In genomic region chr9:80839821-80840670, GRCh38 we compare ENCODE assay signal across 16 cellular contexts.
"Had no signal": no experiment of that assay in that cellular context is flagged by ENCODE, and none has a peak within 500 bp of the region (broad histone marks: within the 10 kb centered on the region; RNA-seq: fewer than 3 reads in every experiment).

No MANE protein-coding gene starts in this region.

- DNase-seq: activated B cell treated with CpG ODN at 0.5 μM for 24 hours; activated CD4-positive, alpha-beta memory T cell treated with anti-CD3 and anti-CD28 coated beads for 36 hours; activated CD4-positive, alpha-beta T cell treated with anti-CD3 and anti-CD28 coated beads for 4 hours; activated CD8-positive, alpha-beta memory T cell treated with anti-CD3 and anti-CD28 coated beads, Interleukin-2, amount 10 ng/mL, durations not matched to agents 7 days and 5 days; brain microvascular endothelial cell; central memory CD4-positive, alpha-beta T cell; endodermal cell; gastrocnemius medialis; head of caudate nucleus; naive B cell; stimulated activated CD4-positive, alpha-beta T cell treated with anti-CD3 and anti-CD28 coated beads, Interleukin-12 subunit alpha, Interleukin-12 subunit beta, amount 100 ng/mL, for 4 hours; stimulated activated CD4-positive, alpha-beta T cell treated with anti-CD3 and anti-CD28 coated beads, Interleukin-1b, Interleukin-23, amount 100 ng/mL, for 48 hours; T-helper 9 cell; transverse colon; uterus had no signal

- ATAC-seq: activated CD8-positive, alpha-beta memory T cell treated with anti-CD3 and anti-CD28 coated beads, Interleukin-2, amount 10 ng/mL, durations not matched to agents 7 days and 5 days; gastrocnemius medialis; left lobe of liver had no signal
